16 cellular contexts compared by ENCODE assay signal in the genomic region with DNA sequence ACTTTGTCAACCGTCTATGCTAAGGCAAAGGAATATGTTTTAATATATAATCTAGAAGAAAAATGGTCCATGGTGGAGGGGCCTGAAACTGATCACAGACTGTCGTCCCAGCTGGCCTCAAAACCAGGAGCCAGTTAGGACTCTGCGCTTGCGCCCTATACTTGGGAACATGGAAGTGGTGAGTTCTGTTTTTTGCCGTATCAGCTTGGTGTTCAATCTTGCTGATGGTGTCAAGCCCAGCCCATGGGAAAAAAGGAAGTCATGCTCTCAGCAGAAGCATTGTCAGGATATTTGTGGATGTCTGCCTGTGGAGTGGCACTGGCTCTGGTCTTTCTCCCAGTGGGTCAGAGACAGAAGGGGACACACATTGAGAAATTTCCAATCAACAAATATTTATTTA.
DNase-seq lines count a peak whose midpoint lies in the region; ATAC-seq, FAIRE-seq and TF ChIP-seq lines count a peak whose summit lies in the region.
"Had no signal": no experiment of that assay in that cellular context is flagged by ENCODE, and none has a peak within 500 bp of the region (broad histone marks: within the 10 kb centered on the region; RNA-seq: fewer than 3 reads in every experiment).

No MANE protein-coding gene starts in this region.

- no peak for FAIRE-seq in K562 (lab: Jason Lieb, UNC)
- FAIRE-seq: H1 had no signal

- H3K9me3 ChIP-seq in K562 (replicated peaks; ENCODE audit: control insufficient read depth, insufficient read depth, low read depth, low read length): no peaks in the 10 kb centered on the region
- no peaks in the 10 kb centered on the region for H3K9me3 ChIP-seq in upper lobe of right lung

- H3K4me3 ChIP-seq in K562 (no peak overlapping the region), upper lobe of right lung (no peak overlapping the region)

- H3K4me1 ChIP-seq in K562 (replicated peaks in 1 of 2; ENCODE audit: control insufficient read depth in 2 of 2, insufficient read depth in 2 of 2, low read length in 2 of 2) (no peaks in the 10 kb centered on the region), upper lobe of right lung (no peaks in the 10 kb centered on the region)

- POLR2A ChIA-PET in K562 (lab: Yijun Ruan, JAX): interaction anchor here (0.6 to 1.1 kb wide), 2 partner anchors 10 to 584 kb away, joined by 3 read pairs; no protein-coding TSS in a partner anchor

- no peak overlapping the region for H3K9ac ChIP-seq in K562 (ENCODE audit: insufficient read depth in 1 of 2, low read depth in 2 of 2, low read length in 2 of 2)

- no peak overlapping the region for H2AFZ ChIP-seq in K562 (ENCODE audit: low read depth, low read length)

- H3K27ac ChIP-seq in K562 (ENCODE audit: extremely low read depth, low read depth, low read length) (no peak overlapping the region), upper lobe of right lung (no peak overlapping the region)
- H3K27ac ChIP-seq: C4-2B had no signal

- DNase-seq in Right ventricle myocardium inferior (ENCODE audit: missing footprints) (no peak), cardiac septum (ENCODE audit: low spot score) (no peak), K562 (ENCODE audit: extremely low read depth in 1 of 4, low spot score in 3 of 4) (no peak), left lobe of liver (ENCODE audit: low spot score) (no peak), upper lobe of right lung (no peak), NCI-H128 (lab: John Stamatoyannopoulos, UW; ENCODE audit: unreplicated experiment) (no peak)
- DNase-seq: COR-L47, DMS153, EL, Kasumi-1, NCI-H1694, NCI-H69 had no signal

- CTCF ChIA-PET in K562 (lab: Yijun Ruan, JAX; ENCODE audit: low intra/inter-chr PET ratio): no interaction called here

- peaks cover 15 to 30% of the 10 kb centered on the region in 2 experiments for H3K27me3 ChIP-seq in K562 (ENCODE audit: control insufficient read depth in 2 of 2, insufficient read depth in 2 of 2, low read length in 2 of 2)
- H3K27me3 ChIP-seq in upper lobe of right lung: no peaks in the 10 kb centered on the region

- 1% methylated on average over 5 of the region's 5 CpGs for WGBS in K562 (ENCODE audit: insufficient coverage, low coverage, missing lambda C conversion rate)

- in situ Hi-C loops in K562 (cut with MboI): no loop called here

- no peaks in the 10 kb centered on the region for H3K9me1 ChIP-seq in K562 (ENCODE audit: control insufficient read depth, insufficient read depth, low read length)

- TF ChIP-seq CTCF in K562 (IDR thresholded peaks at IDR 0.05 in 2 of 3, conservative IDR thresholded peaks at IDR 0.05 in 1 of 3; ENCODE audit: insufficient read depth in 2 of 3, low read depth in 1 of 3, low read length in 3 of 3): no peak
- no peak for TF ChIP-seq CTCF in upper lobe of right lung (IDR thresholded peaks at IDR 0.05)

- no peak overlapping the region for H3K4me2 ChIP-seq in K562 (ENCODE audit: insufficient read depth, low read length)

- no TSS peak for BruUV-seq in K562 (replicated peaks; lab: Mats Ljungman, UMichigan)

- H3K36me3 ChIP-seq in K562 (ENCODE audit: control insufficient read depth, insufficient read depth, low read length) (no peaks in the 10 kb centered on the region), upper lobe of right lung (peaks cover 39% of the 10 kb centered on the region)

- no peaks in the 10 kb centered on the region for H4K20me1 ChIP-seq in K562 (replicated peaks; ENCODE audit: control insufficient read depth, insufficient read depth, low read length)

- ATAC-seq in Right ventricle myocardium inferior (peak; percentile 65), K562 (no peak), left lobe of liver (peak; percentile 53), upper lobe of right lung (peak; percentile 76), HG02610 (IDR thresholded peaks at IDR 0.05; ENCODE audit: unreplicated experiment) (no peak), GM21381 (IDR thresholded peaks at IDR 0.05; ENCODE audit: unreplicated experiment) (no peak)

- TF ChIP-seq RAD21 in K562 (CRISPR knock-in tag; conservative IDR thresholded peaks at IDR 0.05 in 1 of 2, IDR thresholded peaks at IDR 0.05 in 1 of 2): no peak

- no peaks in the 10 kb centered on the region for H3K79me2 ChIP-seq in K562 (ENCODE audit: control insufficient read depth, insufficient read depth, low read length)

- no peak for TF ChIP-seq POLR2A in K562 (conservative IDR thresholded peaks at IDR 0.05)

- intact Hi-C loops in Right ventricle myocardium inferior (cut with DNase I) (no loop called here), cardiac septum (cut with DNase I) (no loop called here), K562 (cut with micrococcal nuclease) (no loop called here), upper lobe of right lung (cut with DNase I) (no loop called here)

- no peak for TF ChIP-seq EP300 in K562 (IDR thresholded peaks at IDR 0.05; ENCODE audit: low read length)

TF ChIP-seq in K562, 482 proteins besides CTCF, POLR2A, EP300 and RAD21:
- TF ChIP-seq MAFG (tag; conservative IDR thresholded peaks at IDR 0.05): peak; percentile 26; the same call in 1 of the 2 replicates
- peak; percentile 75; the same call in 1 of the 2 replicates for TF ChIP-seq SPI1 (IDR thresholded peaks at IDR 0.05; ENCODE audit: borderline replicate concordance, low read depth, low read length)
- TF ChIP-seq TGIF2 (CRISPR knock-in tag; IDR thresholded peaks at IDR 0.05): no peak
- peak; percentile 60 to 69 for TF ChIP-seq NRF1 (conservative IDR thresholded peaks at IDR 0.05 in 1 of 2, IDR thresholded peaks at IDR 0.05 in 1 of 2)

Comparison
In these comparisons a context has a peak if more than half of its experiments do, and no peak if none do; other contexts are left out.
1. ATAC-seq: peak in Right ventricle myocardium inferior (single experiment), left lobe of liver (single experiment) and upper lobe of right lung (single experiment); none in K562 (single experiment), HG02610 (single experiment) and GM21381 (single experiment).